ENCODE assay signal across 20 cellular contexts in genomic region chr9:123373447-123373923, GRCh38. TPM values are rescaled to one million over a fixed set of nuclear protein-coding genes. Genes with fewer than 3 reads are reported as not detected.
DNase-seq lines count a peak whose midpoint lies in the region; ATAC-seq, FAIRE-seq and TF ChIP-seq lines count a peak whose summit lies in the region.
"Had no signal": no experiment of that assay in that cellular context is flagged by ENCODE, and none has a peak within 500 bp of the region (broad histone marks: within the 10 kb centered on the region; RNA-seq: fewer than 3 reads in every experiment).

No MANE protein-coding gene starts in this region.

- no peak overlapping the region for H2AFZ ChIP-seq in K562 (ENCODE audit: low read depth, low read length)

- no peak overlapping the region for H3K9ac ChIP-seq in K562 (ENCODE audit: insufficient read depth in 1 of 2, low read depth in 2 of 2, low read length in 2 of 2)

- peaks cover 4% of the 10 kb centered on the region for H3K9me1 ChIP-seq in K562 (ENCODE audit: control insufficient read depth, insufficient read depth, low read length)

- DNase-seq in left ventricle myocardium inferior (no peak), heart left ventricle (no peak), K562 (ENCODE audit: extremely low read depth in 1 of 4, low spot score in 3 of 4) (no peak), uterus (no peak), HuH-7 (ENCODE audit: low spot score) (no peak), AG08396 (ENCODE audit: low spot score) (no peak), frontal cortex (ENCODE audit: low spot score in 2 of 2) (no peak)
- DNase-seq: activated T-cell treated with anti-CD3 and anti-CD28 coated beads, Interleukin-2, amount 50 U/mL, for 72 hours; CD8-positive, alpha-beta memory T cell; dermis blood vessel endothelial cell; foreskin melanocyte; GOT3; mucosa of descending colon; NCI-H1048; NCI-H526; T-helper 1 cell had no signal

- H3K27ac ChIP-seq in left ventricle myocardium inferior (replicated peaks) (no peak overlapping the region), heart left ventricle (no peak overlapping the region), K562 (ENCODE audit: extremely low read depth, low read depth, low read length) (no peak overlapping the region), layer of hippocampus (ENCODE audit: low read depth, low read length) (peak overlapping the region; percentile 89), uterus (peak overlapping the region; percentile 18 to 86)
- H3K27ac ChIP-seq: left lung, thoracic aorta had no signal

- POLR2A ChIA-PET in K562 (lab: Yijun Ruan, JAX), result no interaction called here

- in situ Hi-C loops in K562 (cut with MboI), result no loop called here

- whole genome bisulfite sequencing in heart left ventricle, 4 donors, result 9 to 15% (median 12%) methylated on average over 28 to 60 of the region's 60 CpGs
- WGBS in K562 (ENCODE audit: insufficient coverage, low coverage, missing lambda C conversion rate), result 17% methylated on average over 6 of the region's 60 CpGs

- H3K9me3 ChIP-seq in left ventricle myocardium inferior (replicated peaks) (no peaks in the 10 kb centered on the region), heart left ventricle (no peaks in the 10 kb centered on the region), K562 (replicated peaks; ENCODE audit: control insufficient read depth, insufficient read depth, low read depth, low read length) (no peaks in the 10 kb centered on the region), uterus (no peaks in the 10 kb centered on the region)
- H3K9me3 ChIP-seq: left lung, mucosa of descending colon, thoracic aorta had no signal

- no peak for FAIRE-seq in K562 (lab: Jason Lieb, UNC)
- FAIRE-seq in frontal cortex (lab: Jason Lieb, UNC), result no peak

- intact Hi-C loops in left ventricle myocardium inferior (cut with micrococcal nuclease), result no loop called here
- intact Hi-C loops in heart left ventricle (cut with DNase I), result no loop called here
- intact Hi-C loops in K562 (cut with micrococcal nuclease), result no loop called here
- intact Hi-C loops in uterus (cut with DNase I; ENCODE audit: low total_unique reads), result no loop called here

- no peaks in the 10 kb centered on the region for H3K79me2 ChIP-seq in K562 (ENCODE audit: control insufficient read depth, insufficient read depth, low read length)

- H3K27me3 ChIP-seq in left ventricle myocardium inferior (ENCODE audit: low read depth), result peaks cover 73% of the 10 kb centered on the region
- H3K27me3 ChIP-seq in heart left ventricle, result peaks cover 17 to 58% (median 33%) of the 10 kb centered on the region in 9 donors
- no peaks in the 10 kb centered on the region for H3K27me3 ChIP-seq in K562 (ENCODE audit: control insufficient read depth in 2 of 2, insufficient read depth in 2 of 2, low read length in 2 of 2)
- H3K27me3 ChIP-seq in layer of hippocampus (ENCODE audit: control insufficient read depth, insufficient read depth, low read length), result peaks cover 12% of the 10 kb centered on the region
- H3K27me3 ChIP-seq in uterus, result no peaks in the 10 kb centered on the region

- CTCF ChIA-PET in K562 (lab: Yijun Ruan, JAX; ENCODE audit: low intra/inter-chr PET ratio), result no interaction called here

- peak overlapping the region; percentile 10; the same call in 1 of the 2 replicates for H3K4me2 ChIP-seq in K562 (ENCODE audit: insufficient read depth, low read length)

- no peak for TF ChIP-seq POLR2A in heart left ventricle (IDR thresholded peaks at IDR 0.05)
- no peak for TF ChIP-seq POLR2A in K562 (conservative IDR thresholded peaks at IDR 0.05)
- no peak for TF ChIP-seq POLR2A in uterus (IDR thresholded peaks at IDR 0.05)

- no peaks in the 10 kb centered on the region for H3K36me3 ChIP-seq in left ventricle myocardium inferior
- H3K36me3 ChIP-seq in heart left ventricle, result no peaks in the 10 kb centered on the region
- H3K36me3 ChIP-seq in K562 (ENCODE audit: control insufficient read depth, insufficient read depth, low read length), result no peaks in the 10 kb centered on the region
- no peaks in the 10 kb centered on the region for H3K36me3 ChIP-seq in uterus
- H3K36me3 ChIP-seq: left lung, thoracic aorta had no signal

- TF ChIP-seq EP300 in K562 (IDR thresholded peaks at IDR 0.05; ENCODE audit: low read length), result no peak

- peak overlapping the region; percentile 17 for H3K4me3 ChIP-seq in left ventricle myocardium inferior
- peak overlapping the region in 1 of 12 donors; percentile 5 for H3K4me3 ChIP-seq in heart left ventricle
- H3K4me3 ChIP-seq in K562, result no peak overlapping the region
- no peak overlapping the region for H3K4me3 ChIP-seq in uterus
- H3K4me3 ChIP-seq: left lung, mucosa of descending colon, thoracic aorta had no signal

- no peak for TF ChIP-seq CTCF in left ventricle myocardium inferior (IDR thresholded peaks at IDR 0.05; ENCODE audit: borderline replicate concordance)
- no peak for TF ChIP-seq CTCF in heart left ventricle (IDR thresholded peaks at IDR 0.05)
- TF ChIP-seq CTCF in K562 (IDR thresholded peaks at IDR 0.05 in 2 of 3, conservative IDR thresholded peaks at IDR 0.05 in 1 of 3; ENCODE audit: insufficient read depth in 2 of 3, low read depth in 1 of 3, low read length in 3 of 3), result no peak
- TF ChIP-seq CTCF in uterus (IDR thresholded peaks at IDR 0.05), result peak in 1 of 4 experiments; percentile 1

- no peaks in the 10 kb centered on the region; the same call in 1 of the 2 replicates for H4K20me1 ChIP-seq in K562 (replicated peaks; ENCODE audit: control insufficient read depth, insufficient read depth, low read length)

- peaks cover 21% of the 10 kb centered on the region for H3K4me1 ChIP-seq in left ventricle myocardium inferior
- peaks cover 0 to 23% (median 5%) of the 10 kb centered on the region in 12 donors for H3K4me1 ChIP-seq in heart left ventricle
- H3K4me1 ChIP-seq in K562 (replicated peaks in 1 of 2; ENCODE audit: control insufficient read depth in 2 of 2, insufficient read depth in 2 of 2, low read length in 2 of 2), result peaks cover 16 to 74% of the 10 kb centered on the region in 2 experiments
- H3K4me1 ChIP-seq in uterus, result peaks cover 0 to 10% of the 10 kb centered on the region in 2 donors

- no TSS peak for BruUV-seq in K562 (replicated peaks; lab: Mats Ljungman, UMichigan)

- ATAC-seq in heart left ventricle, result no peak
- ATAC-seq in K562, result no peak
- ATAC-seq: left lung, mucosa of descending colon, Right ventricle myocardium inferior had no signal

- no peak for TF ChIP-seq RAD21 in K562 (CRISPR knock-in tag; conservative IDR thresholded peaks at IDR 0.05 in 1 of 2, IDR thresholded peaks at IDR 0.05 in 1 of 2)

TF ChIP-seq in K562, 482 proteins besides CTCF, POLR2A, EP300 and RAD21 (continues in another document):
- TF ChIP-seq ZNF212 (CRISPR knock-in tag; IDR thresholded peaks at IDR 0.05) (no peak), POLR2G (IDR thresholded peaks at IDR 0.05; ENCODE audit: low read depth, low read length) (peak; percentile 30; the same call in 1 of the 2 replicates), E2F6 (IDR thresholded peaks at IDR 0.05; ENCODE audit: borderline replicate concordance in 1 of 2, extremely low read depth in 1 of 2, insufficient read depth in 1 of 2, insufficient read length in 1 of 2, low read depth in 1 of 2, low read length in 1 of 2, poor library complexity in 1 of 2, severe bottlenecking in 1 of 2) (peak; percentile 15 to 35), ZC3H11A (IDR thresholded peaks at IDR 0.05; ENCODE audit: low read depth, low read length) (no peak), LEF1 (IDR thresholded peaks at IDR 0.05) (no peak), ATF2 (CRISPR knock-in tag; IDR thresholded peaks at IDR 0.05) (0 out of 2 replicates have a peak, but pooled peaks have one; percentile 28)

RNA-seq across cellular contexts. Expression of gene CRB2, which starts 17.5 kb away (rescaled TPM):
- total RNA-seq in left ventricle myocardium inferior (not detected), heart left ventricle (10 to 100 TPM in 1 of 9 donors, under 1 TPM in 2, not detected in 6; 0.05 to 10.1 (median 0.10) TPM), K562 (2014; rRNA removed) (0.53 and 0.64 TPM in 2 replicates), K562 (2014; rRNA removed; fragmentation: Illumina TruSeq; extraction: Trizol) (0.13 and 0.18 TPM in 2 replicates), K562 (2015; rRNA removed; fragmentation: Illumina TruSeq; extraction: Trizol) (0.25 and 0.38 TPM in 2 replicates), K562 (2021) (1.2 and 1.3 TPM in 2 replicates), uterus (10 to 100 TPM in 1 of 4 donors, 1 to 10 TPM in 3; 2.2 to 19.4 (median 3.1) TPM), frontal cortex (2.4 TPM)
- polyA plus RNA-seq in heart left ventricle (not detected), K562 (2011; rRNA removed) (0.18 and 0.28 TPM in 2 replicates), K562 (2014; fragmentation: Illumina TruSeq; extraction: Trizol) (0.13 and 0.29 TPM in 2 replicates), K562 (2014; fragmentation: Nextera tagmentation; extraction: Ambion mirVana) (not detected), K562 (2014; rRNA removed) (0.43 and 0.44 TPM in 2 replicates)
- 0.67 and 3.0 TPM in 2 replicates for total RNA-seq in K562 (2011; cell fraction: chromatin; rRNA removed; ENCODE audit: low replicate concordance)
- total RNA-seq in K562 (2011; cell fraction: nucleolus; rRNA removed), result 2.5 and 3.2 TPM in 2 replicates
- total RNA-seq in K562 (2011; cell fraction: nucleoplasm; rRNA removed), result 0.76 and 0.88 TPM in 2 replicates
- polyA plus RNA-seq in K562 (2011; cell fraction: cytosol; rRNA removed), result 0.19 and 0.67 TPM in 2 replicates
- 1.3 and 2.9 TPM in 2 replicates for polyA plus RNA-seq in K562 (2011; cell fraction: nucleus; rRNA removed)
- 0.25 and 0.68 TPM in 2 replicates for polyA plus RNA-seq in K562 (2012)
- polyA minus RNA-seq in K562 (2011; rRNA and poly(A)+ RNA removed), result 0.24 and 0.91 TPM in 2 replicates
- 1.3 and 2.3 TPM in 2 replicates for polyA minus RNA-seq in K562 (2011; cell fraction: cytosol; rRNA and poly(A)+ RNA removed)
- polyA minus RNA-seq in K562 (2011; cell fraction: nucleus; rRNA and poly(A)+ RNA removed), result 1.1 and 1.2 TPM in 2 replicates
- total RNA-seq: activated T-cell treated with anti-CD3 and anti-CD28 coated beads, Interleukin-2, amount 50 U/mL, for 72 hours; CD8-positive, alpha-beta memory T cell; dermis blood vessel endothelial cell; thoracic aorta had no signal

Comparison
In these comparisons a context has a peak if more than half of its experiments do, and no peak if none do; other contexts are left out.
1. H3K27ac ChIP-seq: peak in layer of hippocampus (single experiment) and uterus (2 of 2); none in left ventricle myocardium inferior (single experiment), heart left ventricle (0 of 12) and K562 (single experiment).